In the genomic region with DNA sequence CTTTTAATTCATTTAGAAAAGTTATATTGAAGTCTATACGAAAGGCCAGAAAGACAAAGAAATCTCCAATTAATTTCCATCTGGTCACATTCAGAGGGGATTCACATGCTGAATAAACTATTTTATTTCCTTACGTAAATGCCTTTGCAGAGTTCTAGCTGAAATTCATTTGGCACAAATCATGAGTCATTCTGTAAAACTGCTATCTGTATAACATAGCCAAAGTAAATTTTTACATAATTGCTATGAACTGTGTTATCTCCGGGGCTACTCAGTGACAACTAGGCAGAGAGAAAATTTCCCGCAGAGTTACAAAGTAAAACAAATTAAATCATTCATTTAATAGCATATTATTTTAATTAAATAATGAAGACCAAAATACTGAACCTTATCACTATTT, we compare ENCODE assay signal across 28 cellular contexts.
"Had no signal": no experiment of that assay in that cellular context is flagged by ENCODE, and none has a peak within 500 bp of the region (broad histone marks: within the 10 kb centered on the region; RNA-seq: fewer than 3 reads in every experiment).

No MANE protein-coding gene starts in this region.

- H3K4me2 ChIP-seq: hepatocyte, neural progenitor cell, smooth muscle cell had no signal

- H3K4me3 ChIP-seq: hepatocyte, left ventricle myocardium inferior, lung, neural progenitor cell, ovary, right atrium auricular region, right lobe of liver, smooth muscle cell, stomach, suprapubic skin, thoracic aorta, tibial artery, upper lobe of right lung had no signal

- ATAC-seq: natural killer cell; right lobe of liver; stimulated activated naive B cell treated with anti-CD40 and anti-IgM and Interleukin-4, amounts not matched to agents 10 μg/mL and 1 μg/mL and 100 μg/mL, for 72 hours; stimulated activated naive CD8-positive, alpha-beta T cell treated with anti-CD3 and anti-CD28 coated beads, Interleukin-15, Interleukin-2, amounts not matched to agents 100 U/mL and 50 U/mL, for 24 hours; upper lobe of right lung had no signal

- H3K27me3 ChIP-seq: hepatocyte, neural progenitor cell, neutrophil, ovary, right atrium auricular region, right lobe of liver, stomach, tibial artery, upper lobe of right lung had no signal

- H3K4me3 Mint-ChIP-seq: mesothelial cell of epicardium; naive B cell; natural killer cell; nephron progenitor cell; neural progenitor cell; stimulated activated naive B cell treated with anti-CD40 and anti-IgM and Interleukin-4, amounts not matched to agents 10 μg/mL and 1 μg/mL and 100 μg/mL, for 72 hours had no signal

- H3K36me3 ChIP-seq: left ventricle myocardium inferior, neutrophil, ovary, right atrium auricular region, right lobe of liver, stomach, suprapubic skin, thoracic aorta, tibial artery, upper lobe of right lung had no signal

- H3K27ac Mint-ChIP-seq: mesothelial cell of epicardium; natural killer cell; nephron progenitor cell; neural progenitor cell; progenitor cell of endocrine pancreas; stimulated activated naive B cell treated with anti-CD40 and anti-IgM and Interleukin-4, amounts not matched to agents 10 μg/mL and 1 μg/mL and 100 μg/mL, for 72 hours had no signal

- DNase-seq: islet precursor cell; left ventricle myocardium inferior; mesendoderm; naive B cell; natural killer cell; nephron progenitor cell; occipital lobe; ovary; right lobe of liver; stimulated activated CD4-positive, alpha-beta T cell treated with anti-CD3 and anti-CD28 coated beads, Interleukin-1b, Interleukin-23, amount 100 ng/mL, for 48 hours; stimulated activated CD4-positive, alpha-beta T cell treated with anti-CD3 and anti-CD28 coated beads, Interleukin-2, amount 100 ng/mL, for 48 hours; stimulated activated naive B cell treated with anti-CD40 and anti-IgM and Interleukin-4, amounts not matched to agents 10 μg/mL and 1 μg/mL and 100 μg/mL, for 72 hours; stimulated activated naive CD8-positive, alpha-beta T cell treated with anti-CD3 and anti-CD28 coated beads, Interleukin-15, Interleukin-2, amounts not matched to agents 100 U/mL and 50 U/mL, for 24 hours; stomach; tibial artery; trophoblast cell; upper lobe of right lung had no signal

- H3K27me3 Mint-ChIP-seq: naive B cell; stimulated activated naive B cell treated with anti-CD40 and anti-IgM and Interleukin-4, amounts not matched to agents 10 μg/mL and 1 μg/mL and 100 μg/mL, for 72 hours had no signal

- FAIRE-seq: urothelium cell line had no signal

- H3K9me3 ChIP-seq: neutrophil, ovary, right lobe of liver, thoracic aorta, tibial artery, upper lobe of right lung had no signal

- H3K9ac ChIP-seq: neural progenitor cell had no signal

- H3K4me1 ChIP-seq: left ventricle myocardium inferior, neural progenitor cell, right atrium auricular region, right lobe of liver, stomach, suprapubic skin, tibial artery, upper lobe of right lung had no signal

- H3K79me2 ChIP-seq: hepatocyte had no signal

- H3K4me1 Mint-ChIP-seq: naive B cell; natural killer cell; neural progenitor cell; stimulated activated naive B cell treated with anti-CD40 and anti-IgM and Interleukin-4, amounts not matched to agents 10 μg/mL and 1 μg/mL and 100 μg/mL, for 72 hours had no signal

- H2AFZ ChIP-seq: hepatocyte, neural progenitor cell had no signal

- H3K36me3 Mint-ChIP-seq: naive B cell; neural progenitor cell; stimulated activated naive B cell treated with anti-CD40 and anti-IgM and Interleukin-4, amounts not matched to agents 10 μg/mL and 1 μg/mL and 100 μg/mL, for 72 hours had no signal

- H3K27ac ChIP-seq: hepatocyte, left ventricle myocardium inferior, neural progenitor cell, neutrophil, ovary, right atrium auricular region, right lobe of liver, stomach, suprapubic skin, thoracic aorta, tibial artery, upper lobe of right lung had no signal
